Comparison of ENCODE assay signal across 9 cellular contexts in genomic region chr3:140088058-140088457, GRCh38.
"Had no signal": no experiment of that assay in that cellular context is flagged by ENCODE, and none has a peak within 500 bp of the region (broad histone marks: within the 10 kb centered on the region; RNA-seq: fewer than 3 reads in every experiment).

No MANE protein-coding gene starts in this region.

- DNase-seq: GM23248, GOT3, H7, H9, HCEC 1CT, HFFc6 had no signal

- H3K9me3 ChIP-seq: HAP-1 had no signal

- H3K4me3 ChIP-seq: GM23248, GM23338, HAP-1 had no signal

- H3K4me1 ChIP-seq: HAP-1 had no signal

- H3K36me3 ChIP-seq: HAP-1 had no signal

- H3K27ac ChIP-seq: GM23248 had no signal

- ATAC-seq: GM23338, HCT116 had no signal

- H3K9ac ChIP-seq: GM23248 had no signal

- H3K4me2 ChIP-seq: GM23338 had no signal

- H3K4me3 Mint-ChIP-seq: GM23338, H9, HFFc6 had no signal

- H2AFZ ChIP-seq: GM23248, GM23338 had no signal

- H3K27ac Mint-ChIP-seq: GM23338, H9, HFFc6 had no signal
